17 cellular contexts compared by ENCODE assay signal in genomic region chr11:90493379-90493778, GRCh38.
DNase-seq lines count a peak whose midpoint lies in the region; ATAC-seq, FAIRE-seq and TF ChIP-seq lines count a peak whose summit lies in the region.
"Had no signal": no experiment of that assay in that cellular context is flagged by ENCODE, and none has a peak within 500 bp of the region (broad histone marks: within the 10 kb centered on the region; RNA-seq: fewer than 3 reads in every experiment).

No MANE protein-coding gene starts in this region.

- no peak for ATAC-seq in HG03108 (IDR thresholded peaks at IDR 0.05; ENCODE audit: unreplicated experiment)

- FAIRE-seq in H54 (lab: Jason Lieb, UNC) = no peak
- FAIRE-seq: A204.1 had no signal

- H3K36me3 ChIP-seq in endodermal cell (ENCODE audit: control insufficient read depth, insufficient read depth, low read length) = no peaks in the 10 kb centered on the region
- H3K36me3 ChIP-seq: HAP-1 had no signal

- H3K9ac ChIP-seq in endodermal cell (ENCODE audit: extremely low read depth, low read length, poor library complexity, severe bottlenecking) = no peak overlapping the region
- H3K9ac ChIP-seq: GM23248 had no signal

- no peak overlapping the region for H3K4me3 Mint-ChIP-seq in endodermal cell
- H3K4me3 Mint-ChIP-seq: B cell; CD4-positive, alpha-beta T cell had no signal

- no peak overlapping the region for H3K27ac Mint-ChIP-seq in endodermal cell
- H3K27ac Mint-ChIP-seq: B cell; CD4-positive, alpha-beta T cell had no signal

- TF ChIP-seq CTCF in NB4 (IDR thresholded peaks at IDR 0.05; ENCODE audit: low read depth, low read length) (no peak), endodermal cell (conservative IDR thresholded peaks at IDR 0.05) (peak; percentile 59), GM13977 (IDR thresholded peaks at IDR 0.05; ENCODE audit: extremely low read depth, insufficient read depth, missing control alignments) (no peak)

- H3K9me3 Mint-ChIP-seq in endodermal cell = peaks cover 29% of the 10 kb centered on the region

- no peaks in the 10 kb centered on the region for H3K27me3 Mint-ChIP-seq in endodermal cell (ENCODE audit: insufficient read depth)
- H3K27me3 Mint-ChIP-seq: B cell; CD4-positive, alpha-beta T cell had no signal

- no peak overlapping the region for H3K4me3 ChIP-seq in NB4 (ENCODE audit: low read depth, low read length)
- no peak overlapping the region for H3K4me3 ChIP-seq in endodermal cell (ENCODE audit: low read length)
- H3K4me3 ChIP-seq: GM23248, HAP-1 had no signal

- no peaks in the 10 kb centered on the region for H3K4me1 Mint-ChIP-seq in endodermal cell
- H3K4me1 Mint-ChIP-seq: B cell had no signal

- TF ChIP-seq POLR2A in NB4 (IDR thresholded peaks at IDR 0.05; ENCODE audit: extremely low read depth, insufficient read length) = no peak
- TF ChIP-seq POLR2A in H54 (IDR thresholded peaks at IDR 0.05; ENCODE audit: low read depth, low read length) = no peak

- H3K4me1 ChIP-seq in endodermal cell (ENCODE audit: control insufficient read depth, insufficient read depth, low read length) = no peaks in the 10 kb centered on the region
- H3K4me1 ChIP-seq: HAP-1 had no signal

- no peak overlapping the region for H3K27ac ChIP-seq in endodermal cell (ENCODE audit: low read depth, low read length)
- H3K27ac ChIP-seq: GM23248, HL-60 had no signal

- peaks cover 9% of the 10 kb centered on the region for H3K9me3 ChIP-seq in endodermal cell (ENCODE audit: control insufficient read depth, low read length)
- H3K9me3 ChIP-seq: HAP-1 had no signal

- in situ Hi-C loops in GM13977 (cut with MboI; ENCODE audit: low pct_unique_long_range_greater_than_20kb, low sequenced_read_pairs, unreplicated experiment) = no loop called here

- no peaks in the 10 kb centered on the region for H3K27me3 ChIP-seq in endodermal cell (ENCODE audit: control insufficient read depth, insufficient read depth, low read length, poor library complexity, severe bottlenecking)

- DNase-seq in NB4 (ENCODE audit: low read depth) (peak; percentile 6), SK-N-DZ (ENCODE audit: low spot score) (peak; percentile 48), endodermal cell (peak; percentile 44), H54 (ENCODE audit: insufficient read length, low spot score) (no peak), GM13977 (ENCODE audit: low spot score) (no peak), HUDEP-2 (lab: John Stamatoyannopoulos, UW; ENCODE audit: unreplicated experiment in 76 of 76) (no peak)
- DNase-seq: C1 segment of cervical spinal cord; Calu3; CD4-positive, alpha-beta T cell; DMS 273 treated with DMSO at 0.1 percent for 48 hours; GM23248; IMR-90 had no signal

- peaks cover 4% of the 10 kb centered on the region for H3K36me3 Mint-ChIP-seq in endodermal cell (ENCODE audit: low read depth)

Comparison
In these comparisons a context has a peak if more than half of its experiments do, and no peak if none do; other contexts are left out.
1. DNase-seq: peak in NB4 (single experiment), SK-N-DZ (single experiment) and endodermal cell (single experiment); none in H54 (single experiment), GM13977 (single experiment) and HUDEP-2 (0 of 76).